ENCODE assay signal across 1 cellular context in the genomic region with DNA sequence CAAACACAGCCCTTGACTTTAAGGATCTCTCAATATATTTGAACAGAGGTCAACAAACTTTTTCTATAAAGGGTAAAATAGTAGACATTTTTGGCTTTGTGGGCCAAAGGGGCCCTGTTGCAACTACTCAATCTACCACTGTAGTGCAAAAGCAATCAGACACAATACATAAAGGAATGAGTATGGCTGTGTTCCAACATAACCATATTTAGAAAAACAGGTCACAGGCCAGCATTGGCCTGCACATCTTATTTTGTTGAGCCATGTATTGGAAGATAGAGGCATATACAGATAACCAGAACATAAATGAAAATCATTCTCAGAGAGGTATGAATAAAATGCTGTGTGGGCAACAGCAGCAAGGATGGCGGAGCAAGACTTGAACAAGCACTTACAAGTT.
TF ChIP-seq lines count a peak whose summit lies in the region.

No MANE protein-coding gene starts in this region.

TF ChIP-seq in A549, 52 proteins besides CTCF, POLR2A, EP300 and RAD21 (continued from another document):
- TF ChIP-seq, protein P1, sequence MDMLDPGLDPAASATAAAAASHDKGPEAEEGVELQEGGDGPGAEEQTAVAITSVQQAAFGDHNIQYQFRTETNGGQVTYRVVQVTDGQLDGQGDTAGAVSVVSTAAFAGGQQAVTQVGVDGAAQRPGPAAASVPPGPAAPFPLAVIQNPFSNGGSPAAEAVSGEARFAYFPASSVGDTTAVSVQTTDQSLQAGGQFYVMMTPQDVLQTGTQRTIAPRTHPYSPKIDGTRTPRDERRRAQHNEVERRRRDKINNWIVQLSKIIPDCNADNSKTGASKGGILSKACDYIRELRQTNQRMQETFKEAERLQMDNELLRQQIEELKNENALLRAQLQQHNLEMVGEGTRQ (IDR thresholded peaks at IDR 0.05): no peak
- TF ChIP-seq GATA3 (IDR thresholded peaks at IDR 0.05; ENCODE audit: borderline replicate concordance) (no peak), CBX8 (IDR thresholded peaks at IDR 0.05) (no peak), NR3C1 (IDR thresholded peaks at IDR 0.05) (no peak), BHLHE40 (IDR thresholded peaks at IDR 0.05; ENCODE audit: low read depth, low read length) (no peak), NFE2L2 (conservative IDR thresholded peaks at IDR 0.05; ENCODE audit: low read length) (no peak)
